Comparison of ENCODE assay signal across 26 cellular contexts in genomic region chr7:136657332-136657942, GRCh38.
"Had no signal": no experiment of that assay in that cellular context is flagged by ENCODE, and none has a peak within 500 bp of the region (broad histone marks: within the 10 kb centered on the region; RNA-seq: fewer than 3 reads in every experiment).

No MANE protein-coding gene starts in this region.

- H3K4me1 Mint-ChIP-seq: activated CD4-positive, alpha-beta T cell treated with anti-CD3 and anti-CD28 coated beads, Interleukin-2, amount 10 ng/mL, durations not matched to agents 7 days and 5 days; activated naive CD4-positive, alpha-beta T cell treated with anti-CD3 and anti-CD28 coated beads, Interleukin-2, amount 10 ng/mL, durations not matched to agents 7 days and 5 days; activated naive CD8-positive, alpha-beta T cell treated with anti-CD3 and anti-CD28 coated beads, Interleukin-2, amount 50 U/mL, for 24 hours; central memory CD8-positive, alpha-beta T cell; naive B cell; neural crest cell had no signal

- ATAC-seq: activated CD8-positive, alpha-beta T cell treated with anti-CD3 and anti-CD28 coated beads, Interleukin-2, amount 10 ng/mL, durations not matched to agents 7 days and 5 days; activated naive CD8-positive, alpha-beta T cell treated with anti-CD3 and anti-CD28 coated beads, Interleukin-2, amount 50 U/mL, for 24 hours; activated T-cell treated with anti-CD3 and anti-CD28 coated beads, Interleukin-2, amount 50 U/mL, for 4 hours; gastroesophageal sphincter; heart left ventricle had no signal

- H3K27me3 Mint-ChIP-seq: activated CD4-positive, alpha-beta T cell treated with anti-CD3 and anti-CD28 coated beads, Interleukin-2, amount 10 ng/mL, durations not matched to agents 7 days and 5 days; activated naive CD4-positive, alpha-beta T cell treated with anti-CD3 and anti-CD28 coated beads, Interleukin-2, amount 10 ng/mL, durations not matched to agents 7 days and 5 days; activated naive CD8-positive, alpha-beta T cell treated with anti-CD3 and anti-CD28 coated beads, Interleukin-2, amount 50 U/mL, for 24 hours; central memory CD8-positive, alpha-beta T cell; naive B cell; progenitor cell of endocrine pancreas; stimulated activated naive CD8-positive, alpha-beta T cell treated with anti-CD3 and anti-CD28 coated beads, Interleukin-15, Interleukin-2, amounts not matched to agents 100 ng/mL and 50 ng/mL, for 24 hours had no signal

- H3K4me1 ChIP-seq: gastroesophageal sphincter, heart left ventricle, left ventricle myocardium inferior, right atrium auricular region, suprapubic skin, vagina had no signal

- H3K27ac ChIP-seq: gastroesophageal sphincter, heart left ventricle, left ventricle myocardium inferior, right atrium auricular region, skin epidermis, suprapubic skin, vagina had no signal

- H3K9me3 Mint-ChIP-seq: activated CD4-positive, alpha-beta T cell treated with anti-CD3 and anti-CD28 coated beads, Interleukin-2, amount 10 ng/mL, durations not matched to agents 7 days and 5 days; activated naive CD4-positive, alpha-beta T cell treated with anti-CD3 and anti-CD28 coated beads, Interleukin-2, amount 10 ng/mL, durations not matched to agents 7 days and 5 days; neural crest cell had no signal

- H3K9me3 ChIP-seq: gastroesophageal sphincter, heart left ventricle, left ventricle myocardium inferior, right atrium auricular region, vagina had no signal

- DNase-seq: activated CD4-positive, alpha-beta T cell treated with anti-CD3 and anti-CD28 coated beads, Interleukin-2, amount 10 ng/mL, durations not matched to agents 7 days and 5 days; activated CD4-positive, CD25-positive, alpha-beta regulatory T cell; activated CD8-positive, alpha-beta T cell treated with anti-CD3 and anti-CD28 coated beads, Interleukin-2, amount 10 ng/mL, durations not matched to agents 7 days and 5 days; activated naive CD4-positive, alpha-beta T cell treated with anti-CD3 and anti-CD28 coated beads, Interleukin-2, amount 10 ng/mL, durations not matched to agents 7 days and 5 days; activated naive CD8-positive, alpha-beta T cell treated with anti-CD3 and anti-CD28 coated beads, Interleukin-2, amount 50 U/mL, for 24 hours; activated T-cell treated with anti-CD3 and anti-CD28 coated beads, Interleukin-2, amount 50 U/mL, for 4 hours; aorta; cortex of kidney; effector CD4-positive, alpha-beta T cell; heart left ventricle; left ventricle myocardium inferior; mammary epithelial cell; naive B cell; stimulated activated CD4-positive, alpha-beta T cell treated with anti-CD3 and anti-CD28 coated beads, Interleukin-15, amount 100 ng/mL, for 24 hours; stimulated activated CD4-positive, alpha-beta T cell treated with anti-CD3 and anti-CD28 coated beads, Interleukin-2, amount 100 ng/mL, for 48 hours; T-helper 9 cell; trophoblast cell had no signal

- H3K36me3 ChIP-seq: gastroesophageal sphincter, heart left ventricle, left ventricle myocardium inferior, right atrium auricular region, suprapubic skin, vagina had no signal

- H3K36me3 Mint-ChIP-seq: activated naive CD4-positive, alpha-beta T cell treated with anti-CD3 and anti-CD28 coated beads, Interleukin-2, amount 10 ng/mL, durations not matched to agents 7 days and 5 days; naive B cell had no signal

- H3K27me3 ChIP-seq: gastroesophageal sphincter, heart left ventricle, right atrium auricular region, suprapubic skin, vagina had no signal

- H3K4me3 Mint-ChIP-seq: activated CD4-positive, alpha-beta T cell treated with anti-CD3 and anti-CD28 coated beads, Interleukin-2, amount 10 ng/mL, durations not matched to agents 7 days and 5 days; activated CD8-positive, alpha-beta T cell treated with anti-CD3 and anti-CD28 coated beads, Interleukin-2, amount 10 ng/mL, durations not matched to agents 7 days and 5 days; activated naive CD4-positive, alpha-beta T cell treated with anti-CD3 and anti-CD28 coated beads, Interleukin-2, amount 10 ng/mL, durations not matched to agents 7 days and 5 days; activated naive CD8-positive, alpha-beta T cell treated with anti-CD3 and anti-CD28 coated beads, Interleukin-2, amount 50 U/mL, for 24 hours; activated T-cell treated with anti-CD3 and anti-CD28 coated beads, Interleukin-2, amount 50 U/mL, for 4 hours; central memory CD8-positive, alpha-beta T cell; naive B cell; neural crest cell; stimulated activated naive CD8-positive, alpha-beta T cell treated with anti-CD3 and anti-CD28 coated beads, Interleukin-15, Interleukin-2, amounts not matched to agents 100 ng/mL and 50 ng/mL, for 24 hours had no signal

- H3K4me3 ChIP-seq: gastroesophageal sphincter, heart left ventricle, left ventricle myocardium inferior, right atrium auricular region, skin epidermis, suprapubic skin, vagina had no signal

- H3K27ac Mint-ChIP-seq: activated CD4-positive, alpha-beta T cell treated with anti-CD3 and anti-CD28 coated beads, Interleukin-2, amount 10 ng/mL, durations not matched to agents 7 days and 5 days; activated CD8-positive, alpha-beta T cell treated with anti-CD3 and anti-CD28 coated beads, Interleukin-2, amount 10 ng/mL, durations not matched to agents 7 days and 5 days; activated naive CD4-positive, alpha-beta T cell treated with anti-CD3 and anti-CD28 coated beads, Interleukin-2, amount 10 ng/mL, durations not matched to agents 7 days and 5 days; activated naive CD8-positive, alpha-beta T cell treated with anti-CD3 and anti-CD28 coated beads, Interleukin-2, amount 50 U/mL, for 24 hours; naive B cell; progenitor cell of endocrine pancreas; stimulated activated naive CD8-positive, alpha-beta T cell treated with anti-CD3 and anti-CD28 coated beads, Interleukin-15, Interleukin-2, amounts not matched to agents 100 ng/mL and 50 ng/mL, for 24 hours had no signal
